1 cellular context compared by ENCODE assay signal in genomic region chr22:50340157-50340879, GRCh38.
TF ChIP-seq lines count a peak whose summit lies in the region.

No MANE protein-coding gene starts in this region.

TF ChIP-seq in endothelial cell of umbilical vein, 7 proteins besides CTCF, POLR2A, EP300 and RAD21:
- TF ChIP-seq POLR2AphosphoS5 (IDR thresholded peaks at IDR 0.05; ENCODE audit: insufficient read depth, low read depth, low read length) (no peak), MYC (IDR thresholded peaks at IDR 0.05; ENCODE audit: low read depth, low read length) (no peak), GATA2 (IDR thresholded peaks at IDR 0.05; ENCODE audit: insufficient read depth, insufficient read length, low read depth, low read length) (no peak), EZH2 (IDR thresholded peaks at IDR 0.05; ENCODE audit: borderline replicate concordance, low read depth, low read length, severe bottlenecking) (no peak), JUN (IDR thresholded peaks at IDR 0.05; ENCODE audit: borderline replicate concordance, insufficient read depth, insufficient read length, low read depth) (no peak), FOS (IDR thresholded peaks at IDR 0.05; ENCODE audit: borderline replicate concordance, insufficient read depth, low read length) (no peak)
- TF ChIP-seq, protein P1, sequence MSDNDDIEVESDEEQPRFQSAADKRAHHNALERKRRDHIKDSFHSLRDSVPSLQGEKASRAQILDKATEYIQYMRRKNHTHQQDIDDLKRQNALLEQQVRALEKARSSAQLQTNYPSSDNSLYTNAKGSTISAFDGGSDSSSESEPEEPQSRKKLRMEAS (IDR thresholded peaks at IDR 0.05; ENCODE audit: insufficient read depth, insufficient read length), result no peak
